Comparison of ENCODE assay signal across 17 cellular contexts in genomic region chr13:88189724-88190123, GRCh38.
DNase-seq lines count a peak whose midpoint lies in the region; ATAC-seq, FAIRE-seq and TF ChIP-seq lines count a peak whose summit lies in the region.
"Had no signal": no experiment of that assay in that cellular context is flagged by ENCODE, and none has a peak within 500 bp of the region (broad histone marks: within the 10 kb centered on the region; RNA-seq: fewer than 3 reads in every experiment).

No MANE protein-coding gene starts in this region.

- H3K9me3 ChIP-seq in mammary epithelial cell (replicated peaks; ENCODE audit: insufficient read depth, low read length) (no peaks in the 10 kb centered on the region), endodermal cell (ENCODE audit: control insufficient read depth, low read length) (no peaks in the 10 kb centered on the region)
- H3K9me3 ChIP-seq: BLaER1 treated with 17β-estradiol and CSF1 and Interleukin-3, amounts not matched to agents 10 nM and 100 nM had no signal

- H3K9me3 Mint-ChIP-seq in MCF 10A (ENCODE audit: unreplicated experiment) (no peaks in the 10 kb centered on the region), endodermal cell (no peaks in the 10 kb centered on the region)
- H3K9me3 Mint-ChIP-seq in activated T-cell treated with anti-CD3 and anti-CD28 coated beads, Interleukin-2, amount 50 U/mL, for 4 hours, result no peaks in the 10 kb centered on the region
- H3K9me3 Mint-ChIP-seq in activated T-helper 2 cell treated with anti-CD3 and anti-CD28 coated beads, Interferon-gamma antibody, Interleukin-2, Interleukin-4, amounts not matched to agents 10 μg/mL and 5 μg/mL and 100 μg/mL, durations not matched to agents 14 hours and 24 hours and 36 hours, result peaks cover 14% of the 10 kb centered on the region

- H3K4me1 ChIP-seq in mammary epithelial cell (ENCODE audit: insufficient read depth, low read length) (no peaks in the 10 kb centered on the region), endodermal cell (ENCODE audit: control insufficient read depth, insufficient read depth, low read length) (no peaks in the 10 kb centered on the region)

- TF ChIP-seq CTCF in MCF 10A (IDR thresholded peaks at IDR 0.05; ENCODE audit: unreplicated experiment) (no peak), mammary epithelial cell (conservative IDR thresholded peaks at IDR 0.05 in 1 of 2, IDR thresholded peaks at IDR 0.05 in 1 of 2; ENCODE audit: extremely low read depth in 1 of 2, insufficient read depth in 1 of 2, low read depth in 1 of 2, low read length in 2 of 2) (no peak), endodermal cell (conservative IDR thresholded peaks at IDR 0.05) (no peak)

- H3K27me3 Mint-ChIP-seq in MCF 10A (ENCODE audit: insufficient read depth, unreplicated experiment) (no peaks in the 10 kb centered on the region), endodermal cell (ENCODE audit: insufficient read depth) (no peaks in the 10 kb centered on the region)
- no peaks in the 10 kb centered on the region for H3K27me3 Mint-ChIP-seq in activated T-cell treated with anti-CD3 and anti-CD28 coated beads, Interleukin-2, amount 50 U/mL, for 4 hours (ENCODE audit: low read depth)
- H3K27me3 Mint-ChIP-seq in activated T-helper 2 cell treated with anti-CD3 and anti-CD28 coated beads, Interferon-gamma antibody, Interleukin-2, Interleukin-4, amounts not matched to agents 10 μg/mL and 5 μg/mL and 100 μg/mL, durations not matched to agents 14 hours and 24 hours and 36 hours (ENCODE audit: low read depth), result no peaks in the 10 kb centered on the region
- H3K27me3 Mint-ChIP-seq: CD4-positive, CD25-positive, alpha-beta regulatory T cell had no signal

- H3K4me2 ChIP-seq in mammary epithelial cell (ENCODE audit: insufficient read depth, low read depth, low read length), result no peak overlapping the region
- H3K4me2 ChIP-seq: BLaER1 treated with 17β-estradiol and CSF1 and Interleukin-3, amounts not matched to agents 10 nM and 100 nM had no signal

- no peak overlapping the region for H2AFZ ChIP-seq in mammary epithelial cell (ENCODE audit: low read depth, low read length)

- H3K4me1 Mint-ChIP-seq in MCF 10A (ENCODE audit: insufficient read depth, unreplicated experiment) (peaks cover 10% of the 10 kb centered on the region), endodermal cell (no peaks in the 10 kb centered on the region)
- H3K4me1 Mint-ChIP-seq in activated T-cell treated with anti-CD3 and anti-CD28 coated beads, Interleukin-2, amount 50 U/mL, for 4 hours (ENCODE audit: low read depth), result no peaks in the 10 kb centered on the region
- H3K4me1 Mint-ChIP-seq in activated T-helper 2 cell treated with anti-CD3 and anti-CD28 coated beads, Interferon-gamma antibody, Interleukin-2, Interleukin-4, amounts not matched to agents 10 μg/mL and 5 μg/mL and 100 μg/mL, durations not matched to agents 14 hours and 24 hours and 36 hours (ENCODE audit: low read depth), result no peaks in the 10 kb centered on the region
- H3K4me1 Mint-ChIP-seq: CD4-positive, CD25-positive, alpha-beta regulatory T cell; H9 had no signal

- peak; percentile 18 for FAIRE-seq in colon (lab: Jason Lieb, UNC)
- FAIRE-seq: G401.6, GM12891 had no signal

- WGBS in mammary epithelial cell (ENCODE audit: low coverage, missing lambda C conversion rate), result 3% methylated on average over 2 of the region's 2 CpGs
- WGBS in endodermal cell (ENCODE audit: insufficient coverage in 1 of 2, insufficient read length in 1 of 2), 2 experiments, result 91 to 100% methylated on average over 1 to 2 of the region's 2 CpGs

- no peaks in the 10 kb centered on the region for H3K79me2 ChIP-seq in mammary epithelial cell (ENCODE audit: insufficient read depth, low read length)

- POLR2A ChIA-PET in MCF 10A (lab: Yijun Ruan, JAX), result no interaction called here

- H3K4me3 Mint-ChIP-seq in MCF 10A (ENCODE audit: unreplicated experiment) (no peak overlapping the region), endodermal cell (no peak overlapping the region)
- no peak overlapping the region for H3K4me3 Mint-ChIP-seq in activated T-cell treated with anti-CD3 and anti-CD28 coated beads, Interleukin-2, amount 50 U/mL, for 4 hours
- H3K4me3 Mint-ChIP-seq in activated T-helper 2 cell treated with anti-CD3 and anti-CD28 coated beads, Interferon-gamma antibody, Interleukin-2, Interleukin-4, amounts not matched to agents 10 μg/mL and 5 μg/mL and 100 μg/mL, durations not matched to agents 14 hours and 24 hours and 36 hours (ENCODE audit: low read depth), result no peak overlapping the region
- H3K4me3 Mint-ChIP-seq: CD4-positive, CD25-positive, alpha-beta regulatory T cell; H9 had no signal

- no peak for ATAC-seq in activated T-cell treated with anti-CD3 and anti-CD28 coated beads, Interleukin-2, amount 50 U/mL, for 4 hours

- peak overlapping the region; percentile 74 for H3K27ac Mint-ChIP-seq in MCF 10A (ENCODE audit: low read depth, unreplicated experiment)
- no peak overlapping the region for H3K27ac Mint-ChIP-seq in endodermal cell
- no peak overlapping the region for H3K27ac Mint-ChIP-seq in activated T-helper 2 cell treated with anti-CD3 and anti-CD28 coated beads, Interferon-gamma antibody, Interleukin-2, Interleukin-4, amounts not matched to agents 10 μg/mL and 5 μg/mL and 100 μg/mL, durations not matched to agents 14 hours and 24 hours and 36 hours
- H3K27ac Mint-ChIP-seq: CD4-positive, CD25-positive, alpha-beta regulatory T cell; H9 had no signal

- dilution Hi-C loops in mammary epithelial cell (cut with HindIII; ENCODE audit: low sequenced_read_pairs), result no loop called here

- DNase-seq in MCF 10A (ENCODE audit: unreplicated experiment), result no peak
- no peak for DNase-seq in mammary epithelial cell
- DNase-seq in middle frontal gyrus (ENCODE audit: extremely low spot score, low spot score), result peak; percentile 5
- DNase-seq in endodermal cell, result no peak
- no peak for DNase-seq in activated T-cell treated with anti-CD3 and anti-CD28 coated beads, Interleukin-2, amount 50 U/mL, for 4 hours
- no peak for DNase-seq in stimulated activated CD4-positive, alpha-beta T cell treated with anti-CD3 and anti-CD28 coated beads, Interleukin-2, amount 100 ng/mL, for 24 hours
- no peak for DNase-seq in activated T-helper 2 cell treated with anti-CD3 and anti-CD28 coated beads, Interferon-gamma antibody, Interleukin-2, Interleukin-4, amounts not matched to agents 10 μg/mL and 5 μg/mL and 100 μg/mL, durations not matched to agents 14 hours and 24 hours and 36 hours (ENCODE audit: low spot score)
- DNase-seq: AML-193; CD4-positive, CD25-positive, alpha-beta regulatory T cell; DMS79; GOT3; H9 had no signal

- H3K27me3 ChIP-seq in mammary epithelial cell (ENCODE audit: insufficient read depth, low read length) (no peaks in the 10 kb centered on the region), endodermal cell (ENCODE audit: control insufficient read depth, insufficient read depth, low read length, poor library complexity, severe bottlenecking) (no peaks in the 10 kb centered on the region)
- H3K27me3 ChIP-seq: BLaER1 treated with 17β-estradiol and CSF1 and Interleukin-3, amounts not matched to agents 10 nM and 100 nM had no signal

- intact Hi-C loops in MCF 10A (cut with micrococcal nuclease), result no loop called here
- intact Hi-C loops in mammary epithelial cell (cut with micrococcal nuclease), result no loop called here
- intact Hi-C loops in activated T-helper 2 cell treated with anti-CD3 and anti-CD28 coated beads, Interferon-gamma antibody, Interleukin-2, Interleukin-4, amounts not matched to agents 10 μg/mL and 5 μg/mL and 100 μg/mL, durations not matched to agents 14 hours and 24 hours and 36 hours (cut with micrococcal nuclease), result no loop called here

- in situ Hi-C loops in mammary epithelial cell (cut with MboI; ENCODE audit: low sequenced_read_pairs in 2 of 2), result no loop called here

- no peaks in the 10 kb centered on the region for H3K36me3 ChIP-seq in mammary epithelial cell (ENCODE audit: insufficient read depth, low read length)
- no peaks in the 10 kb centered on the region for H3K36me3 ChIP-seq in endodermal cell (ENCODE audit: control insufficient read depth, insufficient read depth, low read length)
- H3K36me3 ChIP-seq: BLaER1 treated with 17β-estradiol and CSF1 and Interleukin-3, amounts not matched to agents 10 nM and 100 nM had no signal

- H3K4me3 ChIP-seq in mammary epithelial cell (replicated peaks in 1 of 3; ENCODE audit: insufficient read depth in 1 of 3, low read depth in 2 of 3, low read length in 3 of 3) (no peak overlapping the region), endodermal cell (ENCODE audit: low read length) (no peak overlapping the region)
- H3K4me3 ChIP-seq: BLaER1 treated with 17β-estradiol and CSF1 and Interleukin-3, amounts not matched to agents 10 nM and 100 nM had no signal

- no peaks in the 10 kb centered on the region for H4K20me1 ChIP-seq in mammary epithelial cell (ENCODE audit: insufficient read depth, low read length)
- H4K20me1 ChIP-seq: BLaER1 treated with 17β-estradiol and CSF1 and Interleukin-3, amounts not matched to agents 10 nM and 100 nM had no signal

- CTCF ChIA-PET in MCF 10A (lab: Yijun Ruan, JAX) (no interaction called here), mammary epithelial cell (lab: Charles Lee; ENCODE audit: low non-redundant PET) (no interaction called here)

- BruUV-seq in MCF 10A (replicated peaks; lab: Mats Ljungman, UMichigan) (no TSS peak), mammary epithelial cell (replicated peaks; lab: Mats Ljungman, UMichigan) (no TSS peak)

- H3K36me3 Mint-ChIP-seq in MCF 10A (ENCODE audit: insufficient read depth, unreplicated experiment), result no peaks in the 10 kb centered on the region
- H3K36me3 Mint-ChIP-seq in endodermal cell (ENCODE audit: low read depth), result no peaks in the 10 kb centered on the region
- H3K36me3 Mint-ChIP-seq in activated T-cell treated with anti-CD3 and anti-CD28 coated beads, Interleukin-2, amount 50 U/mL, for 4 hours (ENCODE audit: insufficient read depth), result no peaks in the 10 kb centered on the region
- no peaks in the 10 kb centered on the region for H3K36me3 Mint-ChIP-seq in activated T-helper 2 cell treated with anti-CD3 and anti-CD28 coated beads, Interferon-gamma antibody, Interleukin-2, Interleukin-4, amounts not matched to agents 10 μg/mL and 5 μg/mL and 100 μg/mL, durations not matched to agents 14 hours and 24 hours and 36 hours (ENCODE audit: low read depth)
- H3K36me3 Mint-ChIP-seq: CD4-positive, CD25-positive, alpha-beta regulatory T cell had no signal

- H3K9ac ChIP-seq in mammary epithelial cell (ENCODE audit: insufficient read depth, low read length) (no peak overlapping the region), endodermal cell (ENCODE audit: extremely low read depth, low read length, poor library complexity, severe bottlenecking) (no peak overlapping the region)
- H3K9ac ChIP-seq: BLaER1 treated with 17β-estradiol and CSF1 and Interleukin-3, amounts not matched to agents 10 nM and 100 nM had no signal

- H3K27ac ChIP-seq in mammary epithelial cell (ENCODE audit: insufficient read depth, low read depth, low read length), result no peak overlapping the region
- H3K27ac ChIP-seq in endodermal cell (ENCODE audit: low read depth, low read length), result no peak overlapping the region
- H3K27ac ChIP-seq: 22Rv1; BLaER1 treated with 17β-estradiol and CSF1 and Interleukin-3, amounts not matched to agents 10 nM and 100 nM had no signal
